8 cellular contexts compared by ENCODE assay signal in the genomic region with DNA sequence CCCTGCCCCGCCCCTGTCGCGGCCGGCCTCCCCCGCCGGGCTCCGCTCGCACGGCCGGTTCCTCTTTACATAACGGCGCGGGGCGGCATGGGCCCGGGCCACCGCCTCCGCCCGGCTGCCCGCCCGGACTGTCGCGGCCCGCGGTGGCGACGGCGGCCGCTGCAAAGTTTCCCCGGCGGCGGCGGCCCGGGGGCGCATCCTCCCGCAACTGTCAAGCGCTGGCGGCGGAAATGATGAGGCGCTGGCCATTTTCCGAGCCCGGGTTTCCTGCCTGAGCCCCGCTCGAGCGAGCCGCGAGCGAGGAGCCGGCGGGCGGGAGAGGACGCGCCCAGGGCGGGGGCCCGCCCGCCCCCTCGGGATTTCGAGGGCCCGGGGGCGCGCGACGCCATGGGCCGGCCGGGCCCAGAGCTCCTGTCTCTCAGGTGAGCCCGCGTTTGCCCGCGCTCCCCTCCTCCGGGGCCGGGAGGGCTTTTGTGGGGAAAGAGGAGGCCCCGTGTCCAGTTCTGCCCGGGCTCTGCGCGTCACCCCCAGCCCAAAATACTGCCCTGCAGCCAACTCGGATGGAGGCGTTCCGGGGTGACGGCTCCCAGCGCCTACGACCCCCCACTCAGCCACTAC. TPM values are rescaled to one million over a fixed set of nuclear protein-coding genes. Genes with fewer than 3 reads are reported as not detected.
DNase-seq lines count a peak whose midpoint lies in the region; ATAC-seq and TF ChIP-seq lines count a peak whose summit lies in the region.

Gene SH2B3, plus strand, starts transcription at position 68 of the 618 bp plus-strand sequence. CDS start 12,223 bp downstream, outside the sequence.

- DNase-seq in NCI-H2081 (lab: John Stamatoyannopoulos, UW): peak; percentile 65 to 69
- DNase-seq in NCI-H2081 treated with DMSO at 0.1 percent for 48 hours (lab: John Stamatoyannopoulos, UW): no peak
- peak; percentile 71 for DNase-seq in T-helper 22 cell (ENCODE audit: low read depth)
- DNase-seq in coronary artery (ENCODE audit: low spot score): no peak
- DNase-seq in mesenteric fat pad (ENCODE audit: low spot score): no peak
- peak in 1 of 2 donors; percentile 87 for DNase-seq in suprapubic skin (ENCODE audit: low spot score in 2 of 2)
- no peak for DNase-seq in HPDE6-E6E7 (ENCODE audit: extremely low spot score)

- TF ChIP-seq CTCF in coronary artery (IDR thresholded peaks at IDR 0.05): no peak
- no peak for TF ChIP-seq CTCF in suprapubic skin (IDR thresholded peaks at IDR 0.05)

- H3K27me3 ChIP-seq in suprapubic skin: no peaks in the 10 kb centered on the region

- TF ChIP-seq POLR2A in suprapubic skin (IDR thresholded peaks at IDR 0.05): peak in 1 of 2 donors; percentile 71

- TF ChIP-seq EP300 in suprapubic skin (IDR thresholded peaks at IDR 0.05): no peak

- H3K36me3 ChIP-seq in suprapubic skin: no peaks in the 10 kb centered on the region

- peak; percentile 5 for ATAC-seq in HG03108 (IDR thresholded peaks at IDR 0.05; ENCODE audit: unreplicated experiment)

- H3K4me3 ChIP-seq in coronary artery (peak within 1 kb of the TSS; percentile 93), suprapubic skin (peak within 1 kb of the TSS; percentile 75)

- no peaks in the 10 kb centered on the region for H3K9me3 ChIP-seq in suprapubic skin

- H3K27ac ChIP-seq in coronary artery: peak within 1 kb of the TSS; percentile 81 to 94
- H3K27ac ChIP-seq in suprapubic skin: peak within 1 kb of the TSS; percentile 86

- peaks cover 74% of the 10 kb centered on the region for H3K4me1 ChIP-seq in suprapubic skin

- 1% methylated on average over 32 of the region's 80 CpGs for WGBS in suprapubic skin

RNA-seq across cellular contexts. Expression of gene SH2B3, which starts in this region (rescaled TPM):
- total RNA-seq in mesenteric fat pad (43.3 TPM), suprapubic skin (1 to 10 TPM; 3.4 to 7.1 (median 4.2) TPM)

Comparison
In these comparisons a context has a peak if more than half of its experiments do, and no peak if none do; other contexts are left out.
1. DNase-seq: peak in NCI-H2081 (2 of 2) and T-helper 22 cell (single experiment); none in NCI-H2081 treated with DMSO at 0.1 percent for 48 hours (single experiment), coronary artery (single experiment), mesenteric fat pad (single experiment) and HPDE6-E6E7 (single experiment).